In the genomic region with DNA sequence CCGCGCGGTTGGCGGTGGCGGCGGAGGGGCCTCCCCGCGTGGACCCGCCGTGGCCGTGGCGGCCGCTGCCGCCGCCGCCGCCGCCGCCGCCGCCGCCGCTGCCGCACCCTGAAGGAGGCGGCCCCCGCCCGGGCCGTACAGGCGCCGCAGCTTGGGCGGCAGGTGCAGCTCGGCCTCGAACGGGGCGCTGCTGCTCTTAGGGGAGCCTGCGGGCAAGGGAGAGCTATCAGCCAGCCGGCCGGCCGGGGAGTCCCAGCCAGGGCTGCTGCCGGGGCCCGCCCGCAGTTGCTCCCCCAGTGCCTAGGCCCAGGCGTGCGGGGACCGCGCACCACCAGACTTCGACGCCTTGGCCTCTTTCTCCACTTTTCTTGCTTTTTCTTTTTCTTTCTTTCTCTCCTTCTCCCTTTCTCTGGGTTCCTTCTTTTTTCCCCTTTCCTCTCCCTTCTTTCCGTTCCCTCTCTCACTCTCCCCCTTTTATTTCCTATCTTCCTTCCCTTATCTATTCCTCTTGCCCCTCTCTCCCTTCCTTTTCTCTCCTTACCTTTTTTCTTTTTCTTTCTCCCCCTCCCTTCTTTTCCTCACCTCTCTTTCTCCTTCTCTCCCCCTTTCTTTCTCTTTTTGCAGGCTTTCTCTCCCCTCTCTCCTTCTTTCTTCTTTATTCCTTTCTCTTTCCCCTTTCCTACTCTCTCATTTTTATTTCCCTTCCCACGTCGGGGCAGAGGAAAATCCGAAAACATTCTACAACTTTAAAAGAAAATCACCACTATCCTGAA, we compare ENCODE assay signal across 1 cellular context.
TF ChIP-seq lines count a peak whose summit lies in the region.

No MANE protein-coding gene starts in this region.

TF ChIP-seq in GM12878, 131 proteins besides CTCF, POLR2A, EP300 and RAD21 (continued from another document):
- TF ChIP-seq GABPA (IDR thresholded peaks at IDR 0.05; ENCODE audit: low read depth) = no peak
- TF ChIP-seq TAF1 (IDR thresholded peaks at IDR 0.05; ENCODE audit: borderline replicate concordance, low read depth, low read length) = no peak
- TF ChIP-seq RBBP5 (conservative IDR thresholded peaks at IDR 0.05) = no peak
- TF ChIP-seq, protein P1, sequence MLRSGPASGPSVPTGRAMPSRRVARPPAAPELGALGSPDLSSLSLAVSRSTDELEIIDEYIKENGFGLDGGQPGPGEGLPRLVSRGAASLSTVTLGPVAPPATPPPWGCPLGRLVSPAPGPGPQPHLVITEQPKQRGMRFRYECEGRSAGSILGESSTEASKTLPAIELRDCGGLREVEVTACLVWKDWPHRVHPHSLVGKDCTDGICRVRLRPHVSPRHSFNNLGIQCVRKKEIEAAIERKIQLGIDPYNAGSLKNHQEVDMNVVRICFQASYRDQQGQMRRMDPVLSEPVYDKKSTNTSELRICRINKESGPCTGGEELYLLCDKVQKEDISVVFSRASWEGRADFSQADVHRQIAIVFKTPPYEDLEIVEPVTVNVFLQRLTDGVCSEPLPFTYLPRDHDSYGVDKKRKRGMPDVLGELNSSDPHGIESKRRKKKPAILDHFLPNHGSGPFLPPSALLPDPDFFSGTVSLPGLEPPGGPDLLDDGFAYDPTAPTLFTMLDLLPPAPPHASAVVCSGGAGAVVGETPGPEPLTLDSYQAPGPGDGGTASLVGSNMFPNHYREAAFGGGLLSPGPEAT (IDR thresholded peaks at IDR 0.05; ENCODE audit: low read depth) = no peak
- TF ChIP-seq, protein P2, sequence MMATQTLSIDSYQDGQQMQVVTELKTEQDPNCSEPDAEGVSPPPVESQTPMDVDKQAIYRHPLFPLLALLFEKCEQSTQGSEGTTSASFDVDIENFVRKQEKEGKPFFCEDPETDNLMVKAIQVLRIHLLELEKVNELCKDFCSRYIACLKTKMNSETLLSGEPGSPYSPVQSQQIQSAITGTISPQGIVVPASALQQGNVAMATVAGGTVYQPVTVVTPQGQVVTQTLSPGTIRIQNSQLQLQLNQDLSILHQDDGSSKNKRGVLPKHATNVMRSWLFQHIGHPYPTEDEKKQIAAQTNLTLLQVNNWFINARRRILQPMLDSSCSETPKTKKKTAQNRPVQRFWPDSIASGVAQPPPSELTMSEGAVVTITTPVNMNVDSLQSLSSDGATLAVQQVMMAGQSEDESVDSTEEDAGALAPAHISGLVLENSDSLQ (IDR thresholded peaks at IDR 0.05) = no peak
TF ChIP-seq in GM12878: peak in this region for 1.
